8 cellular contexts compared by ENCODE assay signal in genomic region chr16:10988164-10988803, GRCh38. TPM values are rescaled to one million over a fixed set of nuclear protein-coding genes. Genes with fewer than 3 reads are reported as not detected.
DNase-seq lines count a peak whose midpoint lies in the region; ATAC-seq, FAIRE-seq and TF ChIP-seq lines count a peak whose summit lies in the region.

No MANE protein-coding gene starts in this region.

- TF ChIP-seq CTCF in keratinocyte (optimal IDR thresholded peaks at IDR 0.05 in 1 of 3, IDR thresholded peaks at IDR 0.05 in 1 of 3, conservative IDR thresholded peaks at IDR 0.05 in 1 of 3; ENCODE audit: extremely low read depth in 1 of 3, insufficient read depth in 2 of 3, low read length in 3 of 3) (peak; percentile 36 to 61 (median 49)), coronary artery (IDR thresholded peaks at IDR 0.05) (no peak)

- H3K9ac ChIP-seq in keratinocyte (ENCODE audit: control insufficient read depth, extremely low read depth, insufficient read depth, low read length): no peak overlapping the region

- peaks cover 46% of the 10 kb centered on the region for H3K36me3 Mint-ChIP-seq in activated CD4-positive, alpha-beta memory T cell treated with anti-CD3 and anti-CD28 coated beads for 36 hours

- no peaks in the 10 kb centered on the region for H3K27me3 Mint-ChIP-seq in activated CD4-positive, alpha-beta memory T cell treated with anti-CD3 and anti-CD28 coated beads for 36 hours

- no peak overlapping the region for H3K4me2 ChIP-seq in keratinocyte (ENCODE audit: control insufficient read depth, extremely low read depth, insufficient read depth, low read depth, low read length)

- peaks cover 90% of the 10 kb centered on the region for H3K4me1 Mint-ChIP-seq in activated CD4-positive, alpha-beta memory T cell treated with anti-CD3 and anti-CD28 coated beads for 36 hours (ENCODE audit: low read depth)

- DNase-seq in activated CD4-positive, alpha-beta memory T cell treated with anti-CD3 and anti-CD28 coated beads for 36 hours: peak; percentile 93
- DNase-seq in keratinocyte (ENCODE audit: low read depth, low spot score) (no peak), coronary artery (ENCODE audit: low spot score) (no peak), dedifferentiated amniotic fluid mesenchymal stem cell (ENCODE audit: extremely low spot score) (no peak), mesenteric fat pad (ENCODE audit: low spot score) (no peak), NCI-H1694 treated with DMSO at 0.1 percent for 48 hours (lab: John Stamatoyannopoulos, UW) (no peak)

- no peaks in the 10 kb centered on the region for H3K79me2 ChIP-seq in keratinocyte (ENCODE audit: control insufficient read depth, insufficient read depth, low read length)

- intact Hi-C loops in activated CD4-positive, alpha-beta memory T cell treated with anti-CD3 and anti-CD28 coated beads for 36 hours (cut with micrococcal nuclease): loop anchor here (1.0 to 5.0 kb wide), 15 partner anchors 24 to 391 kb away; no protein-coding TSS in a partner anchor

- no peak for FAIRE-seq in keratinocyte (lab: Jason Lieb, UNC)

- peaks cover 5 to 13% of the 10 kb centered on the region in 2 experiments for H3K36me3 ChIP-seq in keratinocyte (ENCODE audit: control insufficient read depth in 2 of 2, extremely low read depth in 1 of 2, insufficient read depth in 2 of 2, low read length in 2 of 2)

- dilution Hi-C loops in keratinocyte (cut with MboI; ENCODE audit: extremely low pct_ligation_motif_present, low sequenced_read_pairs): no loop called here

- peak; percentile 63 for ATAC-seq in GM18502 (IDR thresholded peaks at IDR 0.05; ENCODE audit: poor library complexity, unreplicated experiment)
- peak; percentile 45 for ATAC-seq in HG03108 (IDR thresholded peaks at IDR 0.05; ENCODE audit: unreplicated experiment)

- H3K4me1 ChIP-seq in keratinocyte (ENCODE audit: control insufficient read depth, extremely low read depth, insufficient read depth, low read length): peaks cover 26% of the 10 kb centered on the region

- H3K9me1 ChIP-seq in keratinocyte (ENCODE audit: control insufficient read depth, extremely low read depth, insufficient read depth, low read length): no peaks in the 10 kb centered on the region

- H3K27ac Mint-ChIP-seq in activated CD4-positive, alpha-beta memory T cell treated with anti-CD3 and anti-CD28 coated beads for 36 hours: peak overlapping the region; percentile 98

- H3K9me3 Mint-ChIP-seq in activated CD4-positive, alpha-beta memory T cell treated with anti-CD3 and anti-CD28 coated beads for 36 hours: no peaks in the 10 kb centered on the region

- H3K27me3 ChIP-seq in keratinocyte (ENCODE audit: control insufficient read depth, extremely low read depth, insufficient read depth, low read length): no peaks in the 10 kb centered on the region

- no peaks in the 10 kb centered on the region for H4K20me1 ChIP-seq in keratinocyte (ENCODE audit: control insufficient read depth, extremely low read depth, insufficient read depth, low read length)

- H3K27ac ChIP-seq in keratinocyte (ENCODE audit: control insufficient read depth, insufficient read depth, low read length) (no peak overlapping the region), coronary artery (no peak overlapping the region)

- H3K9me3 ChIP-seq in keratinocyte (ENCODE audit: control insufficient read depth, low read depth, low read length): no peaks in the 10 kb centered on the region

- CTCF ChIA-PET in activated CD4-positive, alpha-beta memory T cell treated with anti-CD3 and anti-CD28 coated beads for 36 hours (lab: Charles Lee): no interaction called here

- H2AFZ ChIP-seq in keratinocyte (ENCODE audit: control insufficient read depth, low read length): no peak overlapping the region

- H3K4me3 Mint-ChIP-seq in activated CD4-positive, alpha-beta memory T cell treated with anti-CD3 and anti-CD28 coated beads for 36 hours: peak overlapping the region; percentile 33

- H3K4me3 ChIP-seq in keratinocyte (ENCODE audit: control insufficient read depth in 2 of 3, extremely low read depth in 1 of 3, insufficient read depth in 2 of 3, low read depth in 1 of 3, low read length in 3 of 3) (no peak overlapping the region), coronary artery (no peak overlapping the region)

- POLR2A ChIA-PET in activated CD4-positive, alpha-beta memory T cell treated with anti-CD3 and anti-CD28 coated beads for 36 hours (lab: Charles Lee): interaction anchor here (1.0 to 1.5 kb wide), 2 partner anchors 264 to 265 kb away, joined by 3 to 4 read pairs; no protein-coding TSS in a partner anchor

RNA-seq across cellular contexts. Expression of gene CLEC16A, which starts 43.9 kb away (rescaled TPM):
- 10 to 100 TPM; 25.5 to 26.7 TPM for total RNA-seq in activated CD4-positive, alpha-beta memory T cell treated with anti-CD3 and anti-CD28 coated beads for 36 hours
- polyA plus RNA-seq in keratinocyte: 8.5 to 14.6 TPM (median 9.5 TPM) in 3 replicates
- 21.1 TPM for polyA plus RNA-seq in keratinocyte (2011; ENCODE audit: low read depth)
- polyA plus RNA-seq in keratinocyte (2011; cell fraction: cytosol; rRNA removed): 12.1 and 13.6 TPM in 2 replicates
- polyA plus RNA-seq in keratinocyte (2011; cell fraction: nucleus; rRNA removed): 24.2 and 28.2 TPM in 2 replicates
- 12.7 and 15.2 TPM in 2 replicates for polyA plus RNA-seq in keratinocyte (2012; ENCODE audit: low replicate concordance)
- 25.7 to 41.6 TPM (median 40.4 TPM) in 3 replicates for polyA minus RNA-seq in keratinocyte
- 27.4 TPM for polyA minus RNA-seq in keratinocyte (2011; cell fraction: cytosol; rRNA and poly(A)+ RNA removed)
- 20.9 and 35.0 TPM in 2 replicates for polyA minus RNA-seq in keratinocyte (2011; cell fraction: nucleus; rRNA and poly(A)+ RNA removed)
- 27.5 TPM for total RNA-seq in mesenteric fat pad

RNA-seq across cellular contexts. Expression of gene DEXI, which starts 46.0 kb away (rescaled TPM):
- 10 to 100 TPM; 35.1 to 38.2 TPM for total RNA-seq in activated CD4-positive, alpha-beta memory T cell treated with anti-CD3 and anti-CD28 coated beads for 36 hours
- polyA plus RNA-seq in keratinocyte: 25.9 to 51.8 TPM (median 32.5 TPM) in 3 replicates
- polyA plus RNA-seq in keratinocyte (2011; ENCODE audit: low read depth): 6.2 TPM
- 57.6 and 76.6 TPM in 2 replicates for polyA plus RNA-seq in keratinocyte (2011; cell fraction: cytosol; rRNA removed)
- polyA plus RNA-seq in keratinocyte (2011; cell fraction: nucleus; rRNA removed): 33.9 and 44.4 TPM in 2 replicates
- 27.1 and 40.9 TPM in 2 replicates for polyA plus RNA-seq in keratinocyte (2012; ENCODE audit: low replicate concordance)
- polyA minus RNA-seq in keratinocyte: 37.2 to 80.4 TPM (median 58.4 TPM) in 3 replicates
- 73.3 TPM for polyA minus RNA-seq in keratinocyte (2011; cell fraction: cytosol; rRNA and poly(A)+ RNA removed)
- polyA minus RNA-seq in keratinocyte (2011; cell fraction: nucleus; rRNA and poly(A)+ RNA removed): 12.8 and 14.9 TPM in 2 replicates
- 41.6 TPM for total RNA-seq in mesenteric fat pad
